Comparison of ENCODE assay signal across 19 cellular contexts in the genomic region with DNA sequence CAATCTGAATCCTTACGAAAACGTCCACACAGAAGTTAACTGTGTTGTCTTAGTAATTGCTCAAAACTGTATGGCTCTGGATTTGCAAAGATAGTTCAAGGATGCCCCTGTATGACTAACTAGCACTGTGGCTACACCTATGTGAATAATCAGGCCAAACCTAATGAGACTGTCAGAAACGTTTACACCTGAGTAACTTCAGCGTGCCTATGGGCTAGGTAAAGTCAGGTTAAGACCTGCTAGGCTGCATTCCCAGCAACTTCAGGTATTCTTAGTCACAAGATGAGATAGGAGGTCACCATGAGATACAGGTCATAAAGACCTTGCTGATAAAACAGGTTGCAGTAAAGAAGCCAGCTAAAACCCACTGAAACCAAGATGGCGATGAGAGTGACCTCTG.
"Had no signal": no experiment of that assay in that cellular context is flagged by ENCODE, and none has a peak within 500 bp of the region (broad histone marks: within the 10 kb centered on the region; RNA-seq: fewer than 3 reads in every experiment).

No MANE protein-coding gene starts in this region.

- H3K4me3 Mint-ChIP-seq: central memory CD8-positive, alpha-beta T cell; dendritic cell treated with granulocyte-macrophage colony-stimulating factor and Interleukin-4, amounts not matched to agents 40 ng/mL and 50 ng/mL, for 4 days; effector memory CD8-positive, alpha-beta T cell; mesothelial cell of epicardium; neural progenitor cell; stimulated activated naive B cell treated with anti-CD40 and anti-IgM and Interleukin-4, amounts not matched to agents 10 μg/mL and 1 μg/mL and 100 μg/mL, for 72 hours; T-helper 1 cell treated with Interleukin-12 subunit alpha and Interleukin-12 subunit beta and Interleukin-4 antibody, amounts not matched to agents 30 μg/mL and 1 μg/mL, for 36 hours had no signal

- H3K27me3 ChIP-seq: adrenal gland, esophagus muscularis mucosa, neural progenitor cell, pancreas, right atrium auricular region, upper lobe of left lung had no signal

- H3K4me3 ChIP-seq: adrenal gland, esophagus muscularis mucosa, neural progenitor cell, pancreas, right atrium auricular region, upper lobe of left lung had no signal

- H3K9me3 Mint-ChIP-seq: central memory CD8-positive, alpha-beta T cell had no signal

- H3K27ac Mint-ChIP-seq: dendritic cell treated with granulocyte-macrophage colony-stimulating factor and Interleukin-4, amounts not matched to agents 40 ng/mL and 50 ng/mL, for 4 days; mesothelial cell of epicardium; neural progenitor cell; stimulated activated naive B cell treated with anti-CD40 and anti-IgM and Interleukin-4, amounts not matched to agents 10 μg/mL and 1 μg/mL and 100 μg/mL, for 72 hours; T-helper 1 cell treated with Interleukin-12 subunit alpha and Interleukin-12 subunit beta and Interleukin-4 antibody, amounts not matched to agents 30 μg/mL and 1 μg/mL, for 36 hours had no signal

- FAIRE-seq: kidney, pancreas, small intestine had no signal

- H3K27me3 Mint-ChIP-seq: central memory CD8-positive, alpha-beta T cell; dendritic cell treated with granulocyte-macrophage colony-stimulating factor and Interleukin-4, amounts not matched to agents 40 ng/mL and 50 ng/mL, for 4 days; effector memory CD8-positive, alpha-beta T cell; stimulated activated naive B cell treated with anti-CD40 and anti-IgM and Interleukin-4, amounts not matched to agents 10 μg/mL and 1 μg/mL and 100 μg/mL, for 72 hours had no signal

- H3K4me1 ChIP-seq: pancreas, upper lobe of left lung had no signal

- H3K9me3 ChIP-seq: adrenal gland, esophagus muscularis mucosa, pancreas, right atrium auricular region, upper lobe of left lung had no signal

- H3K27ac ChIP-seq: adrenal gland, esophagus muscularis mucosa, neural progenitor cell, pancreas, right atrium auricular region, upper lobe of left lung had no signal

- ATAC-seq: effector memory CD8-positive, alpha-beta T cell; SK-N-SH treated with all-trans-retinoic acid at 6 μM for 48 hours; stimulated activated naive B cell treated with anti-CD40 and anti-IgM and Interleukin-4, amounts not matched to agents 10 μg/mL and 1 μg/mL and 100 μg/mL, for 72 hours had no signal

- H3K36me3 ChIP-seq: adrenal gland, esophagus muscularis mucosa, neural progenitor cell, pancreas, right atrium auricular region, upper lobe of left lung had no signal

- DNase-seq: activated naive CD4-positive, alpha-beta T cell treated with anti-CD3 and anti-CD28 coated beads, Interleukin-2, amount 50 U/mL, for 16 hours; adrenal gland; effector memory CD8-positive, alpha-beta T cell; foreskin fibroblast; head of caudate nucleus; kidney; pancreas; small intestine; stimulated activated naive B cell treated with anti-CD40 and anti-IgM and Interleukin-4, amounts not matched to agents 10 μg/mL and 1 μg/mL and 100 μg/mL, for 72 hours; substantia nigra; upper lobe of left lung had no signal
